8 cellular contexts compared by ENCODE assay signal in genomic region chr15:60396560-60396963, GRCh38. TPM values are rescaled to one million over a fixed set of nuclear protein-coding genes. Genes with fewer than 3 reads are reported as not detected.
A peak's percentile ranks its signal among the peaks of the same experiment; 100 is the strongest.
DNase-seq lines count a peak whose midpoint lies in the region; ATAC-seq, FAIRE-seq and TF ChIP-seq lines count a peak whose summit lies in the region.

No MANE protein-coding gene starts in this region.

- H3K9ac ChIP-seq in astrocyte (ENCODE audit: low read length) (peak overlapping the region; percentile 99), liver (ENCODE audit: low read depth in 1 of 2, low read length in 2 of 2) (peak overlapping the region in 1 of 2 donors; percentile 34)

- H3K4me3 ChIP-seq in astrocyte (ENCODE audit: insufficient read depth, low read depth, low read length) (peak overlapping the region; percentile 97), liver (ENCODE audit: low read depth in 1 of 3, low read length in 3 of 3) (peak overlapping the region in 2 of 3 donors; percentile 56 to 78)

- H3K27ac ChIP-seq in astrocyte (ENCODE audit: low read depth, low read length) (peak overlapping the region; percentile 98), liver (ENCODE audit: low read depth in 1 of 2, low read length in 2 of 2) (peak overlapping the region; percentile 84)

- peak overlapping the region; percentile 91 for H3K4me2 ChIP-seq in astrocyte (ENCODE audit: low read length)

- 45% methylated on average over 5 of the region's 5 CpGs for WGBS in liver

- H3K9me3 Mint-ChIP-seq in activated T-cell treated with anti-CD3 and anti-CD28 coated beads, Interleukin-2, amount 50 U/mL, for 72 hours: no peaks in the 10 kb centered on the region
- H3K9me3 Mint-ChIP-seq in astrocyte (ENCODE audit: unreplicated experiment) (no peaks in the 10 kb centered on the region), type B pancreatic cell (no peaks in the 10 kb centered on the region)

- H3K36me3 Mint-ChIP-seq in activated T-cell treated with anti-CD3 and anti-CD28 coated beads, Interleukin-2, amount 50 U/mL, for 72 hours (ENCODE audit: insufficient read depth in 2 of 2): peaks cover 3 to 8% of the 10 kb centered on the region in 2 donors
- H3K36me3 Mint-ChIP-seq in astrocyte (ENCODE audit: low read depth, unreplicated experiment): peaks cover 20% of the 10 kb centered on the region
- H3K36me3 Mint-ChIP-seq in type B pancreatic cell: peaks cover 33% of the 10 kb centered on the region

- no peak for TF ChIP-seq CTCF in astrocyte (IDR thresholded peaks at IDR 0.05; ENCODE audit: insufficient read depth, low read depth, low read length)
- TF ChIP-seq CTCF in liver (IDR thresholded peaks at IDR 0.05; ENCODE audit: low read depth, low read length, missing input control): no peak
- TF ChIP-seq CTCF in type B pancreatic cell (conservative IDR thresholded peaks at IDR 0.05): no peak

- H3K27ac Mint-ChIP-seq in activated T-cell treated with anti-CD3 and anti-CD28 coated beads, Interleukin-2, amount 50 U/mL, for 72 hours: no peak overlapping the region
- H3K27ac Mint-ChIP-seq in astrocyte (ENCODE audit: unreplicated experiment) (peak overlapping the region; percentile 98), type B pancreatic cell (peak overlapping the region; percentile 97)

- peaks cover 70% of the 10 kb centered on the region for H3K4me1 ChIP-seq in astrocyte (ENCODE audit: insufficient read depth, low read length)
- peaks cover 18 to 46% (median 36%) of the 10 kb centered on the region in 4 donors for H3K4me1 ChIP-seq in liver (ENCODE audit: control insufficient read depth in 4 of 4, insufficient read depth in 4 of 4, low read length in 3 of 4)

- H3K36me3 ChIP-seq in astrocyte (ENCODE audit: insufficient read depth, low read length): peaks cover 31% of the 10 kb centered on the region
- no peaks in the 10 kb centered on the region for H3K36me3 ChIP-seq in liver (ENCODE audit: control insufficient read depth in 4 of 4, insufficient read depth in 3 of 4, low read depth in 1 of 4, low read length in 3 of 4)

- peaks cover 62% of the 10 kb centered on the region for H3K79me2 ChIP-seq in astrocyte (ENCODE audit: insufficient read depth, low read length)

- TF ChIP-seq RAD21 in liver (IDR thresholded peaks at IDR 0.05): no peak

- H3K9me3 ChIP-seq in astrocyte (ENCODE audit: insufficient read depth, low read depth, low read length) (no peaks in the 10 kb centered on the region), liver (ENCODE audit: control insufficient read depth in 4 of 4, low read length in 3 of 4) (no peaks in the 10 kb centered on the region)

- peak overlapping the region; percentile 86 to 87 for H3K4me3 Mint-ChIP-seq in activated T-cell treated with anti-CD3 and anti-CD28 coated beads, Interleukin-2, amount 50 U/mL, for 72 hours
- H3K4me3 Mint-ChIP-seq in astrocyte (ENCODE audit: unreplicated experiment) (peak overlapping the region; percentile 96), type B pancreatic cell (peak overlapping the region; percentile 91)

- H3K27me3 ChIP-seq in astrocyte (ENCODE audit: insufficient read depth, low read length) (no peaks in the 10 kb centered on the region), liver (ENCODE audit: control insufficient read depth in 4 of 4, insufficient read depth in 4 of 4, low read length in 3 of 4) (no peaks in the 10 kb centered on the region)

- no peak for DNase-seq in activated T-cell treated with anti-CD3 and anti-CD28 coated beads, Interleukin-2, amount 50 U/mL, for 72 hours
- no peak for DNase-seq in activated T-cell treated with anti-CD3 and anti-CD28 coated beads, Interleukin-2, amount 50 U/mL, for 48 hours
- DNase-seq in astrocyte (ENCODE audit: low read depth): no peak
- no peak for DNase-seq in type B pancreatic cell (ENCODE audit: extremely low spot score, unreplicated experiment)
- no peak for DNase-seq in SIG-M5 (lab: John Stamatoyannopoulos, UW)
- DNase-seq in frontal cortex (ENCODE audit: low spot score in 2 of 2): no peak

- H2AFZ ChIP-seq in astrocyte (ENCODE audit: low read depth, low read length): no peak overlapping the region

- H3K27me3 Mint-ChIP-seq in activated T-cell treated with anti-CD3 and anti-CD28 coated beads, Interleukin-2, amount 50 U/mL, for 72 hours (ENCODE audit: low read depth): peaks cover 12% of the 10 kb centered on the region
- H3K27me3 Mint-ChIP-seq in astrocyte (ENCODE audit: low read depth, unreplicated experiment): no peaks in the 10 kb centered on the region
- peaks cover 20% of the 10 kb centered on the region for H3K27me3 Mint-ChIP-seq in type B pancreatic cell

- H3K4me1 Mint-ChIP-seq in activated T-cell treated with anti-CD3 and anti-CD28 coated beads, Interleukin-2, amount 50 U/mL, for 72 hours (ENCODE audit: low read depth): peaks cover 51% of the 10 kb centered on the region
- H3K4me1 Mint-ChIP-seq in astrocyte (ENCODE audit: low read depth, unreplicated experiment) (peaks cover 51% of the 10 kb centered on the region), type B pancreatic cell (ENCODE audit: unreplicated experiment) (peaks cover 62% of the 10 kb centered on the region)

- H4K20me1 ChIP-seq in astrocyte (ENCODE audit: insufficient read depth, low read length): peaks cover 55% of the 10 kb centered on the region

- no peak for ATAC-seq in activated T-cell treated with anti-CD3 and anti-CD28 coated beads, Interleukin-2, amount 50 U/mL, for 72 hours (replicated peaks in 1 of 2)
- ATAC-seq in GM21619 (IDR thresholded peaks at IDR 0.05; ENCODE audit: unreplicated experiment): no peak

- FAIRE-seq in astrocyte (lab: Jason Lieb, UNC) (no peak), frontal cortex (lab: Jason Lieb, UNC) (no peak)

TF ChIP-seq in liver, 16 proteins besides CTCF, POLR2A, EP300 and RAD21:
- no peak for TF ChIP-seq ZBTB33 (IDR thresholded peaks at IDR 0.05)
- TF ChIP-seq MAX (IDR thresholded peaks at IDR 0.05): no peak
- TF ChIP-seq JUND (IDR thresholded peaks at IDR 0.05): no peak
- no peak for TF ChIP-seq YY1 (IDR thresholded peaks at IDR 0.05)
- TF ChIP-seq REST (IDR thresholded peaks at IDR 0.05): no peak
- TF ChIP-seq ATF3 (IDR thresholded peaks at IDR 0.05): no peak
- no peak for TF ChIP-seq NR2F2 (IDR thresholded peaks at IDR 0.05)
- TF ChIP-seq TAF1 (conservative IDR thresholded peaks at IDR 0.05): no peak
- no peak for TF ChIP-seq FOXA1 (IDR thresholded peaks at IDR 0.05)
- TF ChIP-seq HNF4A (conservative IDR thresholded peaks at IDR 0.05): no peak
- no peak for TF ChIP-seq HNF4G (IDR thresholded peaks at IDR 0.05)
- no peak for TF ChIP-seq RXRA (IDR thresholded peaks at IDR 0.05)
- no peak for TF ChIP-seq SP1 (IDR thresholded peaks at IDR 0.05)
- TF ChIP-seq FOXA2 (IDR thresholded peaks at IDR 0.05): no peak
TF ChIP-seq in liver: peak in this region for 0.

RNA-seq across cellular contexts. Expression of gene ANXA2, which starts 1.2 kb away (rescaled TPM):
- total RNA-seq in activated T-cell treated with anti-CD3 and anti-CD28 coated beads, Interleukin-2, amount 50 U/mL, for 72 hours: 10 to 100 TPM; 58.2 to 89.3 TPM
- total RNA-seq in astrocyte (2,269 and 2,599 TPM in 2 replicates), liver (100 to 1,000 TPM in 1 of 2 donors, 10 to 100 TPM in 1; 88.4 to 138 TPM), type B pancreatic cell (ENCODE audit: low replicate concordance) (493 and 1,531 TPM in 2 replicates), frontal cortex (34.6 TPM)
- polyA plus RNA-seq in liver: 100 to 1,000 TPM in 1 of 2 donors, 10 to 100 TPM in 1; 62.7 to 125 TPM
